Comparison of ENCODE assay signal across 14 cellular contexts in genomic region chr2:108632748-108633147, GRCh38.
DNase-seq lines count a peak whose midpoint lies in the region; ATAC-seq, FAIRE-seq and TF ChIP-seq lines count a peak whose summit lies in the region.
"Had no signal": no experiment of that assay in that cellular context is flagged by ENCODE, and none has a peak within 500 bp of the region (broad histone marks: within the 10 kb centered on the region; RNA-seq: fewer than 3 reads in every experiment).

No MANE protein-coding gene starts in this region.

- H3K36me3 ChIP-seq in pancreas: no peaks in the 10 kb centered on the region
- H3K36me3 ChIP-seq: heart right ventricle had no signal

- intact Hi-C loops in pancreas (cut with DNase I) (no loop called here), Right ventricle myocardium inferior (cut with DNase I) (loop anchor here (10.0 kb wide), 1 partner anchor 98 kb away; the partner anchor contains the start of gene LIMS1)

- H3K27ac ChIP-seq in VCaP: peak overlapping the region; percentile 99
- H3K27ac ChIP-seq in pancreas: peak overlapping the region in 2 of 4 donors; percentile 38 to 55
- H3K27ac ChIP-seq: heart right ventricle had no signal

- no peaks in the 10 kb centered on the region for H3K9me3 ChIP-seq in pancreas
- H3K9me3 ChIP-seq: heart right ventricle had no signal

- no peaks in the 10 kb centered on the region for H3K27me3 ChIP-seq in pancreas
- H3K27me3 ChIP-seq: heart right ventricle had no signal

- TF ChIP-seq CTCF in VCaP (conservative IDR thresholded peaks at IDR 0.05) (no peak), pancreas (IDR thresholded peaks at IDR 0.05) (no peak)

- DNase-seq in COR-L47 (lab: John Stamatoyannopoulos, UW) (peak; percentile 79), NCI-H1417 treated with DMSO at 0.1 percent for 48 hours (lab: John Stamatoyannopoulos, UW) (peak; percentile 58), pancreas (no peak), OCI-M2 (lab: John Stamatoyannopoulos, UW; ENCODE audit: unreplicated experiment) (no peak), kidney glomerular epithelial cell (lab: John Stamatoyannopoulos, UW) (no peak), Right ventricle myocardium inferior (ENCODE audit: missing footprints) (no peak), T-helper 9 cell (no peak)
- DNase-seq: GOT3; heart right ventricle; stimulated activated CD4-positive, alpha-beta T cell treated with anti-CD3 and anti-CD28 coated beads, Interleukin-2, amount 100 ng/mL, for 48 hours; stimulated activated naive CD8-positive, alpha-beta T cell treated with anti-CD3 and anti-CD28 coated beads, Interleukin-15, amount 100 ng/mL, for 72 hours had no signal

- ATAC-seq in pancreas: peak; percentile 23 to 45 (median 35)
- no peak for ATAC-seq in Right ventricle myocardium inferior
- ATAC-seq: heart right ventricle; stimulated activated naive CD8-positive, alpha-beta T cell treated with anti-CD3 and anti-CD28 coated beads, Interleukin-15, amount 100 ng/mL, for 72 hours had no signal

- no peak overlapping the region for H3K4me3 ChIP-seq in pancreas
- H3K4me3 ChIP-seq: heart right ventricle, lung had no signal

- H3K4me1 ChIP-seq in pancreas: peaks cover 11 to 39% (median 28%) of the 10 kb centered on the region in 3 donors

- no peak for FAIRE-seq in pancreas (lab: Jason Lieb, UNC)
- FAIRE-seq: HTR-8/SVneo had no signal

- WGBS in pancreas, 2 donors: 14 to 17% methylated on average over 2 of the region's 2 CpGs

Comparison
In these comparisons a context has a peak if more than half of its experiments do, and no peak if none do; other contexts are left out.
1. DNase-seq: peak in COR-L47 (single experiment) and NCI-H1417 treated with DMSO at 0.1 percent for 48 hours (single experiment); none in pancreas (0 of 6), OCI-M2 (single experiment), kidney glomerular epithelial cell (single experiment), Right ventricle myocardium inferior (single experiment) and T-helper 9 cell (single experiment).